In the genomic region with DNA sequence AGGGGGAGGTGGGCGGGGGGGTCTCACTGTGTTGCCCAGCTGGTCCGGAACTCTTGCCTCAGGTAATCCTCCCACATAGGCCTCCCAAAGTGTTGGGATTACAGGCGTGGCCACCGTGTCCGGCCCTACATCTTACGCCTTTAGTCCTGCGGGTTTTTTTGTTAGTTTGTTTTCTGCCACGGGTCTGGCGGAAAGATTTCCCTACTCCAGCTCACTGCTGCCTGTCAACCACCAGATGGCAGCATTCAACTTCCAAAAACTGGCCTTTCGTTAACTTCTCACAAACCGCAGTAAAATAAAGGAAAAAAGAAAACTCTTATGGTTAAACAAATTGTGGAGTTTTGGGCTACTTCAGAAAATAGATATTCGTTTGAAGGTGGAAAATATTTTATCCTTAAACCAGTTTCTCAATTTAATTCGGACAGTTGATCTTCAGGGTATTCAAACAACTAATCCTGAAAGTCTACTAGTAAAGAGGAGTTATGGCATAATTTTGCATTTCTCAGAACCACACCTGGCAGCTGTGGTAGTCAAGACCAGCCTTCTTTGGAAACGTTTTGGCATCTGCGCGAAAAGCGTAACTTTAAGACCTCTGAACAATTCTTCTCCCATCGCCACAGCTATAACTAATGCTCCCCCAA, we compare ENCODE assay signal across 1 cellular context.
TF ChIP-seq lines count a peak whose summit lies in the region.

No MANE protein-coding gene starts in this region.

TF ChIP-seq in K562, 482 proteins besides CTCF, POLR2A, EP300 and RAD21:
- TF ChIP-seq, protein P1, sequence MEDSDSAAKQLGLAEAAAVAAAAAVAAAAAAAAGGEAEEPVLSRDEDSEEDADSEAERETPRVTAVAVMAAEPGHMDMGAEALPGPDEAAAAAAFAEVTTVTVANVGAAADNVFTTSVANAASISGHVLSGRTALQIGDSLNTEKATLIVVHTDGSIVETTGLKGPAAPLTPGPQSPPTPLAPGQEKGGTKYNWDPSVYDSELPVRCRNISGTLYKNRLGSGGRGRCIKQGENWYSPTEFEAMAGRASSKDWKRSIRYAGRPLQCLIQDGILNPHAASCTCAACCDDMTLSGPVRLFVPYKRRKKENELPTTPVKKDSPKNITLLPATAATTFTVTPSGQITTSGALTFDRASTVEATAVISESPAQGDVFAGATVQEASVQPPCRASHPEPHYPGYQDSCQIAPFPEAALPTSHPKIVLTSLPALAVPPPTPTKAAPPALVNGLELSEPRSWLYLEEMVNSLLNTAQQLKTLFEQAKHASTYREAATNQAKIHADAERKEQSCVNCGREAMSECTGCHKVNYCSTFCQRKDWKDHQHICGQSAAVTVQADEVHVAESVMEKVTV (CRISPR knock-in tag; IDR thresholded peaks at IDR 0.05): peak; percentile 30; the same call in 1 of the 2 replicates
- TF ChIP-seq CBFA2T3 (IDR thresholded peaks at IDR 0.05) (no peak), SMC3 (conservative IDR thresholded peaks at IDR 0.05; ENCODE audit: insufficient read depth, low read depth, low read length) (peak; percentile 44; the same call in 1 of the 2 replicates)
